22 cellular contexts compared by ENCODE assay signal in genomic region chr17:79627766-79628690, GRCh38. TPM values are rescaled to one million over a fixed set of nuclear protein-coding genes. Genes with fewer than 3 reads are reported as not detected.
DNase-seq lines count a peak whose midpoint lies in the region; ATAC-seq, FAIRE-seq and TF ChIP-seq lines count a peak whose summit lies in the region.
"Had no signal": no experiment of that assay in that cellular context is flagged by ENCODE, and none has a peak within 500 bp of the region (broad histone marks: within the 10 kb centered on the region; RNA-seq: fewer than 3 reads in every experiment).

No MANE protein-coding gene starts in this region.

- no peak for FAIRE-seq in HepG2 (lab: Jason Lieb, UNC)
- FAIRE-seq: endothelial cell of umbilical vein, small intestine, urothelium cell line had no signal

- no peak for TF ChIP-seq CTCF in right lobe of liver (IDR thresholded peaks at IDR 0.05)
- TF ChIP-seq CTCF in HepG2 (CRISPR knock-in tag; IDR thresholded peaks at IDR 0.05): no peak
- no peak for TF ChIP-seq CTCF in heart left ventricle (IDR thresholded peaks at IDR 0.05)
- no peak for TF ChIP-seq CTCF in GM13977 (IDR thresholded peaks at IDR 0.05; ENCODE audit: extremely low read depth, insufficient read depth, missing control alignments)

- peak; percentile 0 to 24 (median 22) for DNase-seq in right lobe of liver
- no peak for DNase-seq in HepG2 (ENCODE audit: low spot score)
- peak in 3 of 5 donors; percentile 1 to 16 (median 9) for DNase-seq in heart left ventricle
- peak in 6 of 10 donors; percentile 2 to 54 (median 29) for DNase-seq in posterior cingulate gyrus
- no peak for DNase-seq in stimulated activated naive CD4-positive, alpha-beta T cell (lab: John Stamatoyannopoulos, UW)
- DNase-seq in GM13977 (ENCODE audit: low spot score): no peak
- DNase-seq: activated T-cell treated with anti-CD3 and anti-CD28 coated beads for 4 hours, cerebellar nuclear complex, gastrocnemius medialis, KBM-7, midbrain, NCI-H1092, NCI-H774, small intestine had no signal

- no peak for ATAC-seq in right lobe of liver
- no peak for ATAC-seq in HepG2
- no peak for ATAC-seq in heart left ventricle
- no peak for ATAC-seq in GM21360 (IDR thresholded peaks at IDR 0.05; ENCODE audit: unreplicated experiment)
- ATAC-seq in GM18498 (IDR thresholded peaks at IDR 0.05; ENCODE audit: unreplicated experiment): no peak
- ATAC-seq: activated CD4-positive, CD25-positive, alpha-beta regulatory T cell treated with anti-CD3 and anti-CD28 coated beads, Interleukin-2, amount 50 U/mL, for 24 hours; gastrocnemius medialis; stimulated activated memory B cell treated with anti-CD40 and anti-IgM and Interleukin-4, amounts not matched to agents 10 μg/mL and 1 μg/mL and 100 μg/mL, for 72 hours; T-cell had no signal

- H3K79me2 ChIP-seq in HepG2 (ENCODE audit: insufficient read depth, low read length): no peaks in the 10 kb centered on the region

- in situ Hi-C loops in HepG2 (cut with HindIII; ENCODE audit: extremely low pct_ligation_motif_present, low pct_unique_long_range_greater_than_20kb): no loop called here
- in situ Hi-C loops in GM13977 (cut with MboI; ENCODE audit: low pct_unique_long_range_greater_than_20kb, low sequenced_read_pairs, unreplicated experiment): no loop called here

- H3K4me1 ChIP-seq in right lobe of liver (no peaks in the 10 kb centered on the region), HepG2 (ENCODE audit: insufficient read depth, low read length) (no peaks in the 10 kb centered on the region), heart left ventricle (no peaks in the 10 kb centered on the region)
- H3K4me1 ChIP-seq: gastrocnemius medialis had no signal

- no peak overlapping the region for H3K4me3 ChIP-seq in right lobe of liver
- H3K4me3 ChIP-seq in HepG2 (replicated peaks in 1 of 3; ENCODE audit: insufficient read depth in 1 of 3, low read depth in 2 of 3, low read length in 3 of 3): no peak overlapping the region
- H3K4me3 ChIP-seq in heart left ventricle: no peak overlapping the region
- H3K4me3 ChIP-seq: gastrocnemius medialis had no signal

- no TSS peak for BruUV-seq in HepG2 (replicated peaks; lab: Mats Ljungman, UMichigan)

- POLR2A ChIA-PET in HepG2 (lab: Yijun Ruan, JAX): no interaction called here

- CTCF ChIA-PET in HepG2 (lab: Yijun Ruan, JAX; ENCODE audit: low intra/inter-chr PET ratio, low total read pairs): no interaction called here

- H3K27me3 ChIP-seq in right lobe of liver: no peaks in the 10 kb centered on the region
- H3K27me3 ChIP-seq in HepG2 (ENCODE audit: control insufficient read depth in 1 of 2, insufficient read depth in 2 of 2, low read length in 2 of 2): peaks cover 5 to 77% of the 10 kb centered on the region in 2 experiments; a peak in 4 of 5 replicates
- H3K27me3 ChIP-seq in heart left ventricle: peaks cover 0 to 56% (median 6%) of the 10 kb centered on the region in 9 donors

- H3K9ac ChIP-seq in HepG2 (ENCODE audit: insufficient read depth, low read depth, low read length): no peak overlapping the region

- TF ChIP-seq EP300 in HepG2 (IDR thresholded peaks at IDR 0.05; ENCODE audit: low read depth in 2 of 2, low read length in 2 of 2): no peak
- no peak for TF ChIP-seq EP300 in HepG2 (CRISPR knock-in tag; IDR thresholded peaks at IDR 0.05; ENCODE audit: borderline replicate concordance)

- no peak overlapping the region for H2AFZ ChIP-seq in HepG2 (ENCODE audit: low read length)

- no peak overlapping the region for H3K4me2 ChIP-seq in HepG2 (ENCODE audit: low read depth, low read length)

- 55% methylated on average over 6 of the region's 20 CpGs for WGBS in right lobe of liver (ENCODE audit: insufficient coverage, low coverage, low lambda C conversion rate, missing lambda C conversion rate)
- 23% methylated on average over 20 of the region's 20 CpGs for WGBS in HepG2 (ENCODE audit: low lambda C conversion rate)
- 79 to 85% (median 81%) methylated on average over 20 of the region's 20 CpGs for WGBS in heart left ventricle, 4 donors

- H4K20me1 ChIP-seq in HepG2 (ENCODE audit: insufficient read depth, low read length): no peaks in the 10 kb centered on the region; the same call in 1 of the 2 replicates

- H3K36me3 ChIP-seq in right lobe of liver (no peaks in the 10 kb centered on the region), HepG2 (replicated peaks in 1 of 2; ENCODE audit: control insufficient read depth in 1 of 2, insufficient read depth in 2 of 2, low read length in 2 of 2) (no peaks in the 10 kb centered on the region), heart left ventricle (no peaks in the 10 kb centered on the region)
- H3K36me3 ChIP-seq: gastrocnemius medialis had no signal

- no peaks in the 10 kb centered on the region for H3K9me3 ChIP-seq in right lobe of liver
- H3K9me3 ChIP-seq in HepG2 (ENCODE audit: low read length): no peaks in the 10 kb centered on the region
- H3K9me3 ChIP-seq in heart left ventricle: no peaks in the 10 kb centered on the region
- H3K9me3 ChIP-seq: gastrocnemius medialis had no signal

- H3K27ac ChIP-seq in right lobe of liver (no peak overlapping the region), HepG2 (ENCODE audit: extremely low read length, insufficient read depth, low read length) (no peak overlapping the region), heart left ventricle (no peak overlapping the region)
- H3K27ac ChIP-seq: gastrocnemius medialis had no signal

- TF ChIP-seq RAD21 in HepG2 (CRISPR knock-in tag; IDR thresholded peaks at IDR 0.05): no peak

- intact Hi-C loops in right lobe of liver (cut with DNase I) (no loop called here), HepG2 (cut with micrococcal nuclease; ENCODE audit: unreplicated experiment) (no loop called here), heart left ventricle (cut with DNase I) (no loop called here), posterior cingulate gyrus (cut with DNase I) (no loop called here)

- TF ChIP-seq POLR2A in right lobe of liver (IDR thresholded peaks at IDR 0.05) (no peak), HepG2 (IDR thresholded peaks at IDR 0.05; ENCODE audit: insufficient read depth in 1 of 2, low read depth in 2 of 2, low read length in 2 of 2) (no peak), heart left ventricle (IDR thresholded peaks at IDR 0.05) (no peak)

TF ChIP-seq in HepG2, 621 proteins besides CTCF, POLR2A, EP300 and RAD21 (continues in another document):
- TF ChIP-seq SOX13 (IDR thresholded peaks at IDR 0.05): no peak
- TF ChIP-seq SOX13 (CRISPR knock-in tag; conservative IDR thresholded peaks at IDR 0.05 in 1 of 2, IDR thresholded peaks at IDR 0.05 in 1 of 2): no peak
- TF ChIP-seq NR3C1 (CRISPR knock-in tag; IDR thresholded peaks at IDR 0.05): no peak
- no peak for TF ChIP-seq HIC2 (CRISPR knock-in tag; IDR thresholded peaks at IDR 0.05; ENCODE audit: low read depth)
- no peak for TF ChIP-seq TMF1 (CRISPR knock-in tag; IDR thresholded peaks at IDR 0.05; ENCODE audit: low read depth)
- TF ChIP-seq ZBTB34 (CRISPR knock-in tag; IDR thresholded peaks at IDR 0.05): no peak

RNA-seq across cellular contexts. Expression of gene RBFOX3, which starts 17.2 kb away (rescaled TPM):
- total RNA-seq in right lobe of liver: not detected
- not detected in 2 replicates for total RNA-seq in HepG2 (2016; rRNA removed; fragmentation: Illumina TruSeq; extraction: Trizol)
- not detected in 2 replicates for total RNA-seq in HepG2 (2016; cell fraction: cytosol; rRNA removed; fragmentation: Illumina TruSeq; extraction: Trizol; ENCODE audit: low read depth)
- not detected in 2 replicates for total RNA-seq in HepG2 (2016; cell fraction: insoluble cytoplasmic fraction; rRNA removed; fragmentation: Illumina TruSeq; extraction: Trizol)
- total RNA-seq in HepG2 (2016; cell fraction: membrane; rRNA removed; fragmentation: Illumina TruSeq; extraction: Trizol): not detected in 2 replicates
- not detected in 2 replicates for total RNA-seq in HepG2 (2016; cell fraction: nucleus; rRNA removed; fragmentation: Illumina TruSeq; extraction: Trizol)
- not detected in 2 replicates for polyA plus RNA-seq in HepG2 (2011; rRNA removed)
- polyA plus RNA-seq in HepG2 (2011; cell fraction: cytosol; rRNA removed): 0.03 TPM in 1 of 2 replicates, not detected in the other
- not detected in 2 replicates for polyA plus RNA-seq in HepG2 (2011; cell fraction: nucleus; rRNA removed)
- polyA plus RNA-seq in HepG2 (2012): 0.25 TPM in 1 of 2 replicates, not detected in the other
- polyA plus RNA-seq in HepG2 (2016; cell fraction: cytosol; fragmentation: Illumina TruSeq; extraction: Trizol; ENCODE audit: low read depth): not detected in 2 replicates
- polyA plus RNA-seq in HepG2 (2016; cell fraction: insoluble cytoplasmic fraction; fragmentation: Illumina TruSeq; extraction: Trizol; ENCODE audit: low read depth): not detected in 2 replicates
- not detected in 2 replicates for polyA plus RNA-seq in HepG2 (2016; cell fraction: membrane; fragmentation: Illumina TruSeq; extraction: Trizol; ENCODE audit: low read depth)
- polyA plus RNA-seq in HepG2 (2016; cell fraction: nucleus; fragmentation: Illumina TruSeq; extraction: Trizol; ENCODE audit: insufficient read depth, low read depth): not detected in 2 replicates
- 0.05 TPM in 1 of 2 replicates, not detected in the other for polyA minus RNA-seq in HepG2 (2011; rRNA and poly(A)+ RNA removed; ENCODE audit: low replicate concordance)
- not detected in 2 replicates for polyA minus RNA-seq in HepG2 (2011; cell fraction: cytosol; rRNA and poly(A)+ RNA removed)
- not detected in 2 replicates for polyA minus RNA-seq in HepG2 (2011; cell fraction: nucleus; rRNA and poly(A)+ RNA removed)
- not detected for total RNA-seq in heart left ventricle
- not detected for polyA plus RNA-seq in heart left ventricle
- total RNA-seq: endothelial cell of umbilical vein, gastrocnemius medialis, RPMI7951, T-cell had no signal
- polyA plus RNA-seq: endothelial cell of umbilical vein had no signal

Comparison
In these comparisons a context has a peak if more than half of its experiments do, and no peak if none do; other contexts are left out.
1. DNase-seq: peak in right lobe of liver (3 of 3), heart left ventricle (3 of 5) and posterior cingulate gyrus (6 of 10); none in HepG2 (single experiment), stimulated activated naive CD4-positive, alpha-beta T cell (0 of 6) and GM13977 (single experiment).